ENCODE assay signal across 8 cellular contexts in genomic region chr1:26305667-26306289, GRCh38. TPM values are rescaled to one million over a fixed set of nuclear protein-coding genes. Genes with fewer than 3 reads are reported as not detected.
A peak's percentile ranks its signal among the peaks of the same experiment; 100 is the strongest.
DNase-seq lines count a peak whose midpoint lies in the region; ATAC-seq and TF ChIP-seq lines count a peak whose summit lies in the region.

No MANE protein-coding gene starts in this region.

- H3K4me1 ChIP-seq in iPS-18a (ENCODE audit: control insufficient read depth, low read depth, low read length), result peaks cover 7% of the 10 kb centered on the region
- peaks cover 11 to 34% (median 31%) of the 10 kb centered on the region in 5 donors for H3K4me1 ChIP-seq in subcutaneous abdominal adipose tissue (ENCODE audit: control insufficient read depth in 5 of 5, insufficient read depth in 5 of 5, low read length in 5 of 5)

- H3K9me3 ChIP-seq in iPS-18a (ENCODE audit: control insufficient read depth, low read depth, low read length) (no peaks in the 10 kb centered on the region), subcutaneous abdominal adipose tissue (ENCODE audit: control insufficient read depth in 5 of 5, low read length in 5 of 5) (no peaks in the 10 kb centered on the region)

- ATAC-seq in HG02798 (IDR thresholded peaks at IDR 0.05; ENCODE audit: poor library complexity, unreplicated experiment) (peak; percentile 8), esophagus mucosa (no peak)

- H3K4me3 ChIP-seq in iPS-18a (ENCODE audit: low read length), result peak overlapping the region; percentile 97
- peak overlapping the region; percentile 75 to 84 (median 77) for H3K4me3 ChIP-seq in subcutaneous abdominal adipose tissue (ENCODE audit: low read depth in 1 of 5, low read length in 5 of 5)

- H3K9ac ChIP-seq in iPS-18a (ENCODE audit: low read length) (peak overlapping the region; percentile 96), subcutaneous abdominal adipose tissue (ENCODE audit: low read length in 5 of 5) (peak overlapping the region in 4 of 5 donors; percentile 40 to 86 (median 76))

- H3K27ac ChIP-seq in VCaP, result peak overlapping the region; percentile 65; the same call in 1 of the 2 replicates
- H3K27ac ChIP-seq in iPS-18a (ENCODE audit: low read length), result peak overlapping the region; percentile 80
- peak overlapping the region; percentile 65 for H3K27ac ChIP-seq in subcutaneous abdominal adipose tissue (ENCODE audit: low read depth, low read length)

- TF ChIP-seq CTCF in CD14-positive monocyte (IDR thresholded peaks at IDR 0.05) (no peak), VCaP (conservative IDR thresholded peaks at IDR 0.05) (no peak)

- DNase-seq in CD14-positive monocyte (ENCODE audit: low spot score) (no peak), cortex of kidney (lab: John Stamatoyannopoulos, UW) (no peak), NCI-H524 (lab: John Stamatoyannopoulos, UW) (no peak)

- peaks cover 19 to 34% of the 10 kb centered on the region in 2 donors for H3K36me3 Mint-ChIP-seq in CD14-positive monocyte

- H3K9me3 Mint-ChIP-seq in CD14-positive monocyte, result peaks cover 0 to 2% (median 0%) of the 10 kb centered on the region in 7 donors

- peak overlapping the region; percentile 95 to 98 for H3K4me3 Mint-ChIP-seq in CD14-positive monocyte

- peak overlapping the region; percentile 95 to 100 (median 100) for H3K27ac Mint-ChIP-seq in CD14-positive monocyte

- peaks cover 0 to 4% (median 0%) of the 10 kb centered on the region in 3 donors for H3K27me3 Mint-ChIP-seq in CD14-positive monocyte (ENCODE audit: low read depth in 3 of 3)

- H3K4me1 Mint-ChIP-seq in CD14-positive monocyte, result peaks cover 77% of the 10 kb centered on the region

- H3K27me3 ChIP-seq in iPS-18a (ENCODE audit: control insufficient read depth, insufficient read depth, low read length), result no peaks in the 10 kb centered on the region
- no peaks in the 10 kb centered on the region for H3K27me3 ChIP-seq in subcutaneous abdominal adipose tissue (ENCODE audit: control insufficient read depth in 5 of 5, insufficient read depth in 4 of 5, low read length in 5 of 5)

- intact Hi-C loops in CD14-positive monocyte (cut with micrococcal nuclease), result loop anchor here in 1 of 2 donors (2.0 kb wide), 2 partner anchors 15 to 27 kb away; no protein-coding TSS in a partner anchor

- H3K36me3 ChIP-seq in iPS-18a (ENCODE audit: control insufficient read depth, low read depth, low read length) (no peaks in the 10 kb centered on the region), subcutaneous abdominal adipose tissue (ENCODE audit: control insufficient read depth in 5 of 5, insufficient read depth in 5 of 5, low read length in 5 of 5) (no peaks in the 10 kb centered on the region)

RNA-seq across cellular contexts. Expression of gene UBXN11, which starts 0.7 kb away (rescaled TPM):
- 10 to 100 TPM; 48.0 to 52.1 TPM for polyA plus RNA-seq in CD14-positive monocyte
- total RNA-seq in esophagus mucosa, result 7.2 TPM

RNA-seq across cellular contexts. Expression of gene CD52, which starts 12.0 kb away (rescaled TPM):
- 1,000 to 10,000 TPM; 2,617 to 4,047 TPM for polyA plus RNA-seq in CD14-positive monocyte
- 7.5 TPM for total RNA-seq in esophagus mucosa

RNA-seq across cellular contexts. Expression of gene SH3BGRL3, which starts 25.9 kb away (rescaled TPM):
- 1,000 to 10,000 TPM; 1,706 to 1,744 TPM for polyA plus RNA-seq in CD14-positive monocyte
- total RNA-seq in esophagus mucosa, result 242 TPM

RNA-seq across cellular contexts. Expression of gene CRYBG2, which starts 48.2 kb away (rescaled TPM):
- not detected for polyA plus RNA-seq in CD14-positive monocyte
- total RNA-seq in esophagus mucosa, result 111 TPM
